In genomic region chr2:151381266-151381665, GRCh38 we compare ENCODE assay signal across 23 cellular contexts. TPM values are rescaled to one million over a fixed set of nuclear protein-coding genes. Genes with fewer than 3 reads are reported as not detected.
DNase-seq lines count a peak whose midpoint lies in the region; ATAC-seq, FAIRE-seq and TF ChIP-seq lines count a peak whose summit lies in the region.
"Had no signal": no experiment of that assay in that cellular context is flagged by ENCODE, and none has a peak within 500 bp of the region (broad histone marks: within the 10 kb centered on the region; RNA-seq: fewer than 3 reads in every experiment).

No MANE protein-coding gene starts in this region.

- no peaks in the 10 kb centered on the region for H3K9me3 Mint-ChIP-seq in endodermal cell
- H3K9me3 Mint-ChIP-seq in type B pancreatic cell: no peaks in the 10 kb centered on the region
- H3K9me3 Mint-ChIP-seq: activated B cell treated with CpG ODN at 0.5 μM for 24 hours; activated naive CD8-positive, alpha-beta T cell treated with anti-CD3 and anti-CD28 coated beads for 36 hours; activated T-helper 1 cell treated with anti-CD3 and anti-CD28 coated beads, Interleukin-12 subunit alpha, Interleukin-12 subunit beta, Interleukin-2, Interleukin-4 antibody, amounts not matched to agents 30 ng/mL and 10 ng/mL and 1 ng/mL, durations not matched to agents 14 hours and 24 hours and 36 hours; effector memory CD8-positive, alpha-beta T cell; natural killer cell treated with Interleukin-12 subunit alpha and Interleukin-12 subunit beta and Interleukin-15 and Interleukin-18, amount 100 ng/mL, for 72 hours; stimulated activated naive CD8-positive, alpha-beta T cell treated with anti-CD3 and anti-CD28 coated beads, Interleukin-15, Interleukin-2, amounts not matched to agents 100 ng/mL and 50 ng/mL, for 24 hours; T-helper 1 cell treated with Interleukin-12 subunit alpha and Interleukin-12 subunit beta and Interleukin-4 antibody, amounts not matched to agents 30 μg/mL and 1 μg/mL, for 36 hours had no signal

- DNase-seq in HepG2 (ENCODE audit: low spot score) (no peak), right lobe of liver (no peak), endodermal cell (no peak), mesenchymal stem cell (peak; percentile 29), type B pancreatic cell (ENCODE audit: extremely low spot score, unreplicated experiment) (no peak), NCI-H2029 treated with DMSO at 0.1 percent for 48 hours (lab: John Stamatoyannopoulos, UW) (no peak), T-helper 17 cell (no peak)
- DNase-seq in effector memory CD4-positive, alpha-beta T cell: no peak
- DNase-seq: activated B cell treated with CpG ODN at 0.5 μM for 24 hours; activated naive CD8-positive, alpha-beta T cell treated with anti-CD3 and anti-CD28 coated beads for 36 hours; CD4-positive, CD25-positive, alpha-beta regulatory T cell; central memory CD4-positive, alpha-beta T cell; DMS79 treated with DMSO at 0.1 percent for 48 hours; effector memory CD8-positive, alpha-beta T cell; MG63; Right ventricle myocardium superior had no signal

- intact Hi-C loops in HepG2 (cut with micrococcal nuclease; ENCODE audit: unreplicated experiment) (no loop called here), right lobe of liver (cut with DNase I) (no loop called here)

- no peak for TF ChIP-seq EP300 in HepG2 (IDR thresholded peaks at IDR 0.05; ENCODE audit: low read depth in 2 of 2, low read length in 2 of 2)
- no peak for TF ChIP-seq EP300 in HepG2 (CRISPR knock-in tag; IDR thresholded peaks at IDR 0.05; ENCODE audit: borderline replicate concordance)

- H2BK12ac ChIP-seq in mesenchymal stem cell (ENCODE audit: low read length in 2 of 2): peak overlapping the region in 1 of 2 experiments; percentile 95

- no peak overlapping the region for H3K4ac ChIP-seq in mesenchymal stem cell (ENCODE audit: low read depth in 1 of 2, low read length in 2 of 2)

- no peak overlapping the region for H3K27ac ChIP-seq in HepG2 (ENCODE audit: extremely low read length, insufficient read depth, low read length)
- H3K27ac ChIP-seq in right lobe of liver: no peak overlapping the region
- no peak overlapping the region for H3K27ac ChIP-seq in endodermal cell (ENCODE audit: low read depth, low read length)
- peak overlapping the region; percentile 30 for H3K27ac ChIP-seq in mesenchymal stem cell (ENCODE audit: low read length, poor library complexity, severe bottlenecking)
- no peak overlapping the region for H3K27ac ChIP-seq in effector memory CD4-positive, alpha-beta T cell (ENCODE audit: insufficient read depth, low read length, poor library complexity, severe bottlenecking)
- H3K27ac ChIP-seq: gastroesophageal sphincter had no signal

- no peak overlapping the region for H2BK5ac ChIP-seq in mesenchymal stem cell (ENCODE audit: low read depth, low read length, poor library complexity, severe bottlenecking)

- no peaks in the 10 kb centered on the region for H3K27me3 Mint-ChIP-seq in endodermal cell (ENCODE audit: insufficient read depth)
- H3K27me3 Mint-ChIP-seq in type B pancreatic cell: no peaks in the 10 kb centered on the region
- no peaks in the 10 kb centered on the region for H3K27me3 Mint-ChIP-seq in T-helper 17 cell
- H3K27me3 Mint-ChIP-seq: activated B cell treated with CpG ODN at 0.5 μM for 24 hours; activated naive CD8-positive, alpha-beta T cell treated with anti-CD3 and anti-CD28 coated beads for 36 hours; CD4-positive, CD25-positive, alpha-beta regulatory T cell; stimulated activated naive CD8-positive, alpha-beta T cell treated with anti-CD3 and anti-CD28 coated beads, Interleukin-15, Interleukin-2, amounts not matched to agents 100 ng/mL and 50 ng/mL, for 24 hours had no signal

- no peaks in the 10 kb centered on the region for H3K9me3 ChIP-seq in HepG2 (ENCODE audit: low read length)
- no peaks in the 10 kb centered on the region for H3K9me3 ChIP-seq in right lobe of liver
- no peaks in the 10 kb centered on the region for H3K9me3 ChIP-seq in endodermal cell (ENCODE audit: control insufficient read depth, low read length)
- no peaks in the 10 kb centered on the region for H3K9me3 ChIP-seq in mesenchymal stem cell (ENCODE audit: control insufficient read depth, low read length)
- no peaks in the 10 kb centered on the region for H3K9me3 ChIP-seq in effector memory CD4-positive, alpha-beta T cell (ENCODE audit: control insufficient read depth, low read length)
- no peaks in the 10 kb centered on the region for H3K9me3 ChIP-seq in T-helper 17 cell (ENCODE audit: control insufficient read depth, low read length, poor library complexity, severe bottlenecking)
- H3K9me3 ChIP-seq: gastroesophageal sphincter, MG63 had no signal

- ATAC-seq in HepG2 (no peak), right lobe of liver (no peak), T-helper 17 cell (no peak)
- ATAC-seq: effector memory CD8-positive, alpha-beta T cell; gastroesophageal sphincter; natural killer cell treated with Interleukin-12 subunit alpha and Interleukin-12 subunit beta and Interleukin-15 and Interleukin-18, amount 100 ng/mL, for 72 hours had no signal

- peaks cover 0 to 5% of the 10 kb centered on the region in 2 experiments; a peak in 1 of 5 replicates for H3K27me3 ChIP-seq in HepG2 (ENCODE audit: control insufficient read depth in 1 of 2, insufficient read depth in 2 of 2, low read length in 2 of 2)
- H3K27me3 ChIP-seq in right lobe of liver: no peaks in the 10 kb centered on the region
- no peaks in the 10 kb centered on the region for H3K27me3 ChIP-seq in endodermal cell (ENCODE audit: control insufficient read depth, insufficient read depth, low read length, poor library complexity, severe bottlenecking)
- no peaks in the 10 kb centered on the region for H3K27me3 ChIP-seq in mesenchymal stem cell (ENCODE audit: control insufficient read depth in 1 of 2, insufficient read depth in 1 of 2, low read length in 2 of 2)
- no peaks in the 10 kb centered on the region for H3K27me3 ChIP-seq in effector memory CD4-positive, alpha-beta T cell (replicated peaks; ENCODE audit: control insufficient read depth, insufficient read depth, low read length, poor library complexity, severe bottlenecking)
- H3K27me3 ChIP-seq: gastroesophageal sphincter, MG63 had no signal

- FAIRE-seq in HepG2 (lab: Jason Lieb, UNC): no peak
- FAIRE-seq: HTR-8/SVneo, urothelium cell line had no signal

- WGBS in HepG2 (ENCODE audit: low lambda C conversion rate): 15% methylated on average over 2 of the region's 2 CpGs
- WGBS in right lobe of liver (ENCODE audit: insufficient coverage, low coverage, low lambda C conversion rate, missing lambda C conversion rate): 82% methylated on average over 2 of the region's 2 CpGs
- WGBS in endodermal cell (ENCODE audit: insufficient coverage in 1 of 2, insufficient read length in 1 of 2), 2 experiments: 94 to 100% methylated on average over 1 to 2 of the region's 2 CpGs
- 89% methylated on average over 2 of the region's 2 CpGs for WGBS in mesenchymal stem cell

- H3K36me3 ChIP-seq in HepG2 (replicated peaks in 1 of 2; ENCODE audit: control insufficient read depth in 1 of 2, insufficient read depth in 2 of 2, low read length in 2 of 2) (no peaks in the 10 kb centered on the region), right lobe of liver (no peaks in the 10 kb centered on the region), endodermal cell (ENCODE audit: control insufficient read depth, insufficient read depth, low read length) (no peaks in the 10 kb centered on the region), mesenchymal stem cell (ENCODE audit: control insufficient read depth in 1 of 2, insufficient read depth in 2 of 2, low read depth in 1 of 2, low read length in 2 of 2) (peaks cover 0 to 3% of the 10 kb centered on the region in 2 experiments)
- H3K36me3 ChIP-seq in effector memory CD4-positive, alpha-beta T cell (ENCODE audit: control insufficient read depth, insufficient read depth, low read length): no peaks in the 10 kb centered on the region
- H3K36me3 ChIP-seq: gastroesophageal sphincter, MG63 had no signal

- no peak overlapping the region for H3K14ac ChIP-seq in mesenchymal stem cell (ENCODE audit: low read length in 2 of 2)

- H3K79me1 ChIP-seq in mesenchymal stem cell (replicated peaks; ENCODE audit: low read length, poor library complexity, severe bottlenecking): no peaks in the 10 kb centered on the region

- H2BK15ac ChIP-seq in mesenchymal stem cell (ENCODE audit: low read depth, poor library complexity, severe bottlenecking): no peak overlapping the region

- no peaks in the 10 kb centered on the region for H4K20me1 ChIP-seq in HepG2 (ENCODE audit: insufficient read depth, low read length)

- H3K9ac ChIP-seq in HepG2 (ENCODE audit: insufficient read depth, low read depth, low read length) (no peak overlapping the region), endodermal cell (ENCODE audit: extremely low read depth, low read length, poor library complexity, severe bottlenecking) (no peak overlapping the region), mesenchymal stem cell (ENCODE audit: low read length) (no peak overlapping the region)

- H3K4me1 ChIP-seq in HepG2 (ENCODE audit: insufficient read depth, low read length): no peaks in the 10 kb centered on the region
- H3K4me1 ChIP-seq in right lobe of liver: no peaks in the 10 kb centered on the region
- H3K4me1 ChIP-seq in endodermal cell (ENCODE audit: control insufficient read depth, insufficient read depth, low read length): no peaks in the 10 kb centered on the region
- H3K4me1 ChIP-seq in mesenchymal stem cell (ENCODE audit: control insufficient read depth, insufficient read depth, low read depth, low read length): peaks cover 2% of the 10 kb centered on the region
- H3K4me1 ChIP-seq in effector memory CD4-positive, alpha-beta T cell (ENCODE audit: control insufficient read depth, insufficient read depth, low read length, poor library complexity, severe bottlenecking): no peaks in the 10 kb centered on the region
- H3K4me1 ChIP-seq: gastroesophageal sphincter had no signal

- no peak overlapping the region for H3K4me3 Mint-ChIP-seq in endodermal cell
- no peak overlapping the region for H3K4me3 Mint-ChIP-seq in type B pancreatic cell
- no peak overlapping the region for H3K4me3 Mint-ChIP-seq in T-helper 17 cell
- H3K4me3 Mint-ChIP-seq: activated B cell treated with CpG ODN at 0.5 μM for 24 hours; activated naive CD8-positive, alpha-beta T cell treated with anti-CD3 and anti-CD28 coated beads for 36 hours; activated T-helper 1 cell treated with anti-CD3 and anti-CD28 coated beads, Interleukin-12 subunit alpha, Interleukin-12 subunit beta, Interleukin-2, Interleukin-4 antibody, amounts not matched to agents 30 ng/mL and 10 ng/mL and 1 ng/mL, durations not matched to agents 14 hours and 24 hours and 36 hours; CD4-positive, CD25-positive, alpha-beta regulatory T cell; effector memory CD8-positive, alpha-beta T cell; natural killer cell treated with Interleukin-12 subunit alpha and Interleukin-12 subunit beta and Interleukin-15 and Interleukin-18, amount 100 ng/mL, for 72 hours; stimulated activated naive CD8-positive, alpha-beta T cell treated with anti-CD3 and anti-CD28 coated beads, Interleukin-15, Interleukin-2, amounts not matched to agents 100 ng/mL and 50 ng/mL, for 24 hours; T-helper 1 cell treated with Interleukin-12 subunit alpha and Interleukin-12 subunit beta and Interleukin-4 antibody, amounts not matched to agents 30 μg/mL and 1 μg/mL, for 36 hours had no signal

- H3K36me3 Mint-ChIP-seq in endodermal cell (ENCODE audit: low read depth) (no peaks in the 10 kb centered on the region), type B pancreatic cell (no peaks in the 10 kb centered on the region), T-helper 17 cell (ENCODE audit: low read depth) (no peaks in the 10 kb centered on the region)
- H3K36me3 Mint-ChIP-seq: activated naive CD8-positive, alpha-beta T cell treated with anti-CD3 and anti-CD28 coated beads for 36 hours; CD4-positive, CD25-positive, alpha-beta regulatory T cell; natural killer cell treated with Interleukin-12 subunit alpha and Interleukin-12 subunit beta and Interleukin-15 and Interleukin-18, amount 100 ng/mL, for 72 hours had no signal

- no peak overlapping the region for H3K18ac ChIP-seq in mesenchymal stem cell (ENCODE audit: low read depth in 1 of 2, low read length in 2 of 2)

- no peak for TF ChIP-seq RAD21 in HepG2 (CRISPR knock-in tag; IDR thresholded peaks at IDR 0.05)

- no TSS peak for BruUV-seq in HepG2 (replicated peaks; lab: Mats Ljungman, UMichigan)

- CTCF ChIA-PET in HepG2 (lab: Yijun Ruan, JAX; ENCODE audit: low intra/inter-chr PET ratio, low total read pairs): no interaction called here

- H3K27ac Mint-ChIP-seq in endodermal cell (peak overlapping the region; percentile 20), type B pancreatic cell (peak overlapping the region; percentile 85), T-helper 17 cell (no peak overlapping the region)
- H3K27ac Mint-ChIP-seq: activated B cell treated with CpG ODN at 0.5 μM for 24 hours; activated naive CD8-positive, alpha-beta T cell treated with anti-CD3 and anti-CD28 coated beads for 36 hours; activated T-helper 1 cell treated with anti-CD3 and anti-CD28 coated beads, Interleukin-12 subunit alpha, Interleukin-12 subunit beta, Interleukin-2, Interleukin-4 antibody, amounts not matched to agents 30 ng/mL and 10 ng/mL and 1 ng/mL, durations not matched to agents 14 hours and 24 hours and 36 hours; CD4-positive, CD25-positive, alpha-beta regulatory T cell; natural killer cell treated with Interleukin-12 subunit alpha and Interleukin-12 subunit beta and Interleukin-15 and Interleukin-18, amount 100 ng/mL, for 72 hours; stimulated activated naive CD8-positive, alpha-beta T cell treated with anti-CD3 and anti-CD28 coated beads, Interleukin-15, Interleukin-2, amounts not matched to agents 100 ng/mL and 50 ng/mL, for 24 hours; T-helper 1 cell treated with Interleukin-12 subunit alpha and Interleukin-12 subunit beta and Interleukin-4 antibody, amounts not matched to agents 30 μg/mL and 1 μg/mL, for 36 hours had no signal

- in situ Hi-C loops in HepG2 (cut with HindIII; ENCODE audit: extremely low pct_ligation_motif_present, low pct_unique_long_range_greater_than_20kb): no loop called here

- no peak overlapping the region for H3K4me2 ChIP-seq in HepG2 (ENCODE audit: low read depth, low read length)
- no peak overlapping the region for H3K4me2 ChIP-seq in mesenchymal stem cell (ENCODE audit: low read length, poor library complexity, severe bottlenecking)

- H2AK5ac ChIP-seq in mesenchymal stem cell (ENCODE audit: low read length, severe bottlenecking): no peak overlapping the region

- POLR2A ChIA-PET in HepG2 (lab: Yijun Ruan, JAX): no interaction called here

- H3K4me3 ChIP-seq in HepG2 (replicated peaks in 1 of 3; ENCODE audit: insufficient read depth in 1 of 3, low read depth in 2 of 3, low read length in 3 of 3) (no peak overlapping the region), right lobe of liver (no peak overlapping the region), endodermal cell (ENCODE audit: low read length) (no peak overlapping the region), mesenchymal stem cell (ENCODE audit: insufficient read depth in 1 of 2, low read depth in 1 of 2, low read length in 2 of 2) (no peak overlapping the region)
- H3K4me3 ChIP-seq in effector memory CD4-positive, alpha-beta T cell (ENCODE audit: insufficient read depth, low read depth, low read length, poor library complexity, severe bottlenecking): no peak overlapping the region
- H3K4me3 ChIP-seq: gastroesophageal sphincter, MG63 had no signal

- TF ChIP-seq CTCF in HepG2 (CRISPR knock-in tag; IDR thresholded peaks at IDR 0.05) (no peak), right lobe of liver (IDR thresholded peaks at IDR 0.05) (no peak), endodermal cell (conservative IDR thresholded peaks at IDR 0.05) (no peak), type B pancreatic cell (conservative IDR thresholded peaks at IDR 0.05) (no peak)

- H3K4me1 Mint-ChIP-seq in endodermal cell: no peaks in the 10 kb centered on the region
- H3K4me1 Mint-ChIP-seq in type B pancreatic cell (ENCODE audit: unreplicated experiment): no peaks in the 10 kb centered on the region
- H3K4me1 Mint-ChIP-seq in T-helper 17 cell: peaks cover 3% of the 10 kb centered on the region
- H3K4me1 Mint-ChIP-seq: activated B cell treated with CpG ODN at 0.5 μM for 24 hours had no signal

- no peak overlapping the region for H4K91ac ChIP-seq in mesenchymal stem cell (ENCODE audit: low read length)

- H4K8ac ChIP-seq in mesenchymal stem cell (ENCODE audit: low read length): peak overlapping the region; percentile 94

- no peak overlapping the region for H2BK120ac ChIP-seq in mesenchymal stem cell (ENCODE audit: low read depth, low read length)

- H2AFZ ChIP-seq in HepG2 (ENCODE audit: low read length): no peak overlapping the region
- no peak overlapping the region for H2AFZ ChIP-seq in mesenchymal stem cell (ENCODE audit: low read depth, low read length)

- no peaks in the 10 kb centered on the region for H3K79me2 ChIP-seq in HepG2 (ENCODE audit: insufficient read depth, low read length)

- TF ChIP-seq POLR2A in HepG2 (IDR thresholded peaks at IDR 0.05; ENCODE audit: insufficient read depth in 1 of 2, low read depth in 2 of 2, low read length in 2 of 2) (no peak), right lobe of liver (IDR thresholded peaks at IDR 0.05) (no peak)

- no peak overlapping the region for H3K23ac ChIP-seq in mesenchymal stem cell (ENCODE audit: low read length in 2 of 2)

RNA-seq across cellular contexts. Expression of gene TNFAIP6, which starts 23.9 kb away (rescaled TPM):
- not detected in 2 replicates for total RNA-seq in HepG2 (2016; rRNA removed; fragmentation: Illumina TruSeq; extraction: Trizol)
- not detected in 2 replicates for total RNA-seq in HepG2 (2016; cell fraction: cytosol; rRNA removed; fragmentation: Illumina TruSeq; extraction: Trizol; ENCODE audit: low read depth)
- not detected in 2 replicates for total RNA-seq in HepG2 (2016; cell fraction: insoluble cytoplasmic fraction; rRNA removed; fragmentation: Illumina TruSeq; extraction: Trizol)
- not detected in 2 replicates for total RNA-seq in HepG2 (2016; cell fraction: membrane; rRNA removed; fragmentation: Illumina TruSeq; extraction: Trizol)
- not detected in 2 replicates for total RNA-seq in HepG2 (2016; cell fraction: nucleus; rRNA removed; fragmentation: Illumina TruSeq; extraction: Trizol)
- polyA plus RNA-seq in HepG2 (2011; rRNA removed): not detected in 2 replicates
- polyA plus RNA-seq in HepG2 (2011; cell fraction: cytosol; rRNA removed): not detected in 2 replicates
- not detected in 2 replicates for polyA plus RNA-seq in HepG2 (2011; cell fraction: nucleus; rRNA removed)
- not detected in 2 replicates for polyA plus RNA-seq in HepG2 (2012)
- polyA plus RNA-seq in HepG2 (2016; cell fraction: cytosol; fragmentation: Illumina TruSeq; extraction: Trizol; ENCODE audit: low read depth): not detected in 2 replicates
- not detected in 2 replicates for polyA plus RNA-seq in HepG2 (2016; cell fraction: insoluble cytoplasmic fraction; fragmentation: Illumina TruSeq; extraction: Trizol; ENCODE audit: low read depth)
- not detected in 2 replicates for polyA plus RNA-seq in HepG2 (2016; cell fraction: membrane; fragmentation: Illumina TruSeq; extraction: Trizol; ENCODE audit: low read depth)
- not detected in 2 replicates for polyA plus RNA-seq in HepG2 (2016; cell fraction: nucleus; fragmentation: Illumina TruSeq; extraction: Trizol; ENCODE audit: insufficient read depth, low read depth)
- polyA minus RNA-seq in HepG2 (2011; rRNA and poly(A)+ RNA removed; ENCODE audit: low replicate concordance): not detected in 2 replicates
- polyA minus RNA-seq in HepG2 (2011; cell fraction: cytosol; rRNA and poly(A)+ RNA removed): not detected in 2 replicates
- not detected in 2 replicates for polyA minus RNA-seq in HepG2 (2011; cell fraction: nucleus; rRNA and poly(A)+ RNA removed)
- total RNA-seq in right lobe of liver: under 1 TPM in 2 of 6 experiments, not detected in 4; 0.15 to 0.31 TPM
- total RNA-seq in endodermal cell: not detected
- polyA plus RNA-seq in endodermal cell (2013, experiment 1 of 2): 0.46 TPM
- 0.21 TPM for polyA plus RNA-seq in endodermal cell (2013, experiment 2 of 2)
- polyA plus RNA-seq in mesenchymal stem cell (2013, experiment 1 of 2): 2.1 TPM
- polyA plus RNA-seq in mesenchymal stem cell (2013, experiment 2 of 2): 2.2 TPM
- 0.87 TPM in 1 of 2 replicates, not detected in the other for total RNA-seq in type B pancreatic cell (ENCODE audit: low replicate concordance)
- not detected for total RNA-seq in T-helper 17 cell
- total RNA-seq: activated naive CD8-positive, alpha-beta T cell treated with anti-CD3 and anti-CD28 coated beads for 36 hours; activated T-helper 1 cell treated with anti-CD3 and anti-CD28 coated beads, Interleukin-12 subunit alpha, Interleukin-12 subunit beta, Interleukin-2, Interleukin-4 antibody, amounts not matched to agents 30 ng/mL and 10 ng/mL and 1 ng/mL, durations not matched to agents 14 hours and 24 hours and 36 hours; CD4-positive, CD25-positive, alpha-beta regulatory T cell had no signal
- polyA plus RNA-seq: CD4-positive, CD25-positive, alpha-beta regulatory T cell had no signal

RNA-seq across cellular contexts. Expression of gene RIF1, which starts 28.4 kb away (rescaled TPM):
- 73.6 and 115 TPM in 2 replicates for total RNA-seq in HepG2 (2016; rRNA removed; fragmentation: Illumina TruSeq; extraction: Trizol)
- total RNA-seq in HepG2 (2016; cell fraction: cytosol; rRNA removed; fragmentation: Illumina TruSeq; extraction: Trizol; ENCODE audit: low read depth): 9.8 and 12.3 TPM in 2 replicates
- total RNA-seq in HepG2 (2016; cell fraction: insoluble cytoplasmic fraction; rRNA removed; fragmentation: Illumina TruSeq; extraction: Trizol): 66.6 and 108 TPM in 2 replicates
- 15.2 and 16.4 TPM in 2 replicates for total RNA-seq in HepG2 (2016; cell fraction: membrane; rRNA removed; fragmentation: Illumina TruSeq; extraction: Trizol)
- 109 and 122 TPM in 2 replicates for total RNA-seq in HepG2 (2016; cell fraction: nucleus; rRNA removed; fragmentation: Illumina TruSeq; extraction: Trizol)
- 9.2 and 12.1 TPM in 2 replicates for polyA plus RNA-seq in HepG2 (2011; rRNA removed)
- polyA plus RNA-seq in HepG2 (2011; cell fraction: cytosol; rRNA removed): 3.2 and 5.3 TPM in 2 replicates
- 14.9 and 18.9 TPM in 2 replicates for polyA plus RNA-seq in HepG2 (2011; cell fraction: nucleus; rRNA removed)
- polyA plus RNA-seq in HepG2 (2012): 14.0 and 20.4 TPM in 2 replicates
- 0.55 and 0.81 TPM in 2 replicates for polyA plus RNA-seq in HepG2 (2016; cell fraction: cytosol; fragmentation: Illumina TruSeq; extraction: Trizol; ENCODE audit: low read depth)
- 31.9 and 33.0 TPM in 2 replicates for polyA plus RNA-seq in HepG2 (2016; cell fraction: insoluble cytoplasmic fraction; fragmentation: Illumina TruSeq; extraction: Trizol; ENCODE audit: low read depth)
- 1.4 and 1.6 TPM in 2 replicates for polyA plus RNA-seq in HepG2 (2016; cell fraction: membrane; fragmentation: Illumina TruSeq; extraction: Trizol; ENCODE audit: low read depth)
- polyA plus RNA-seq in HepG2 (2016; cell fraction: nucleus; fragmentation: Illumina TruSeq; extraction: Trizol; ENCODE audit: insufficient read depth, low read depth): 44.2 and 52.9 TPM in 2 replicates
- 32.7 and 42.8 TPM in 2 replicates for polyA minus RNA-seq in HepG2 (2011; rRNA and poly(A)+ RNA removed; ENCODE audit: low replicate concordance)
- polyA minus RNA-seq in HepG2 (2011; cell fraction: cytosol; rRNA and poly(A)+ RNA removed): 28.4 and 34.1 TPM in 2 replicates
- polyA minus RNA-seq in HepG2 (2011; cell fraction: nucleus; rRNA and poly(A)+ RNA removed): 178 and 190 TPM in 2 replicates
- 10 to 100 TPM; 10.3 to 16.0 (median 13.4) TPM for total RNA-seq in right lobe of liver
- total RNA-seq in endodermal cell: 10 to 100 TPM; 64.3 to 66.7 TPM
- 25.0 TPM for polyA plus RNA-seq in endodermal cell (2013, experiment 1 of 2)
- 24.4 TPM for polyA plus RNA-seq in endodermal cell (2013, experiment 2 of 2)
- 8.2 TPM for polyA plus RNA-seq in mesenchymal stem cell (2013, experiment 1 of 2)
- 7.8 TPM for polyA plus RNA-seq in mesenchymal stem cell (2013, experiment 2 of 2)
- 42.0 and 48.7 TPM in 2 replicates for total RNA-seq in type B pancreatic cell (ENCODE audit: low replicate concordance)
- total RNA-seq in T-helper 17 cell: 10 to 100 TPM; 37.7 to 56.1 TPM
